In genomic region chr16:66426112-66427035, GRCh38 we compare ENCODE assay signal across 9 cellular contexts. TPM values are rescaled to one million over a fixed set of nuclear protein-coding genes. Genes with fewer than 3 reads are reported as not detected.
DNase-seq lines count a peak whose midpoint lies in the region; ATAC-seq, FAIRE-seq and TF ChIP-seq lines count a peak whose summit lies in the region.
"Had no signal": no experiment of that assay in that cellular context is flagged by ENCODE, and none has a peak within 500 bp of the region (broad histone marks: within the 10 kb centered on the region; RNA-seq: fewer than 3 reads in every experiment).

No MANE protein-coding gene starts in this region.

- no peak for TF ChIP-seq POLR2A in H54 (IDR thresholded peaks at IDR 0.05; ENCODE audit: low read depth, low read length)

- peak overlapping the region; percentile 58 for H2AFZ ChIP-seq in MM.1S (ENCODE audit: low read length)

- H3K27me3 Mint-ChIP-seq in neural crest cell (ENCODE audit: low read depth): peaks cover 76% of the 10 kb centered on the region

- peak overlapping the region; percentile 69 for H3K4me3 Mint-ChIP-seq in neural crest cell

- no peaks in the 10 kb centered on the region for H3K9me3 Mint-ChIP-seq in neural crest cell

- no peaks in the 10 kb centered on the region for H3K36me3 Mint-ChIP-seq in neural crest cell (ENCODE audit: low read depth)

- H3K79me2 ChIP-seq in MM.1S (ENCODE audit: low read length): no peaks in the 10 kb centered on the region

- H3K36me3 ChIP-seq in BJ (ENCODE audit: control insufficient read depth, insufficient read depth, low read length): no peaks in the 10 kb centered on the region
- H3K36me3 ChIP-seq in MM.1S (replicated peaks; ENCODE audit: insufficient read depth, low read length): no peaks in the 10 kb centered on the region
- no peaks in the 10 kb centered on the region for H3K36me3 ChIP-seq in esophagus (ENCODE audit: control insufficient read depth in 2 of 2, insufficient read depth in 2 of 2, low read length in 1 of 2)

- no peaks in the 10 kb centered on the region for H3F3A ChIP-seq in MM.1S (ENCODE audit: insufficient read depth, low read length)

- no peak overlapping the region for H3K27ac ChIP-seq in MM.1S (ENCODE audit: low read length)
- no peak overlapping the region for H3K27ac ChIP-seq in esophagus (ENCODE audit: low read depth in 2 of 2, low read length in 1 of 2)

- no peak for ATAC-seq in GM19324 (IDR thresholded peaks at IDR 0.05; ENCODE audit: low FRiP score, unreplicated experiment)

- H3K27me3 ChIP-seq in BJ (ENCODE audit: control insufficient read depth, insufficient read depth, low read length) (peaks cover 53% of the 10 kb centered on the region), MM.1S (replicated peaks; ENCODE audit: insufficient read depth, low read length) (peaks cover 29% of the 10 kb centered on the region), esophagus (ENCODE audit: control insufficient read depth in 1 of 2, insufficient read depth in 2 of 2, low read length in 2 of 2) (peaks cover 0 to 9% of the 10 kb centered on the region in 2 donors)

- H3K9me3 ChIP-seq in MM.1S (replicated peaks; ENCODE audit: insufficient read depth, low read length) (no peaks in the 10 kb centered on the region), esophagus (ENCODE audit: control insufficient read depth in 2 of 2, insufficient read depth in 1 of 2, low read depth in 1 of 2, low read length in 1 of 2) (peaks cover 0 to 3% of the 10 kb centered on the region in 2 donors)

- H3K4me2 ChIP-seq in MM.1S (ENCODE audit: low read depth, low read length): peak overlapping the region; percentile 52; the same call in 1 of the 2 replicates

- H3K27ac Mint-ChIP-seq in neural crest cell (ENCODE audit: unreplicated experiment): no peak overlapping the region

- CTCF ChIA-PET in BJ (lab: Yijun Ruan, JAX): interaction anchor here (0.8 kb wide), 1 partner anchor 20 kb away, joined by 3 read pairs; no protein-coding TSS in a partner anchor

- no peak overlapping the region for H3K9ac ChIP-seq in MM.1S (ENCODE audit: low read length)

- 9 to 10% methylated on average over 50 to 56 of the region's 56 CpGs for WGBS in esophagus, 2 donors

- POLR2A ChIA-PET in BJ (lab: Charles Lee): no interaction called here

- H3K9me2 ChIP-seq in MM.1S (replicated peaks; ENCODE audit: insufficient read depth, low read length): no peaks in the 10 kb centered on the region

- no peak for TF ChIP-seq CTCF in BJ (IDR thresholded peaks at IDR 0.05; ENCODE audit: insufficient read depth, low read depth, low read length)
- TF ChIP-seq CTCF in MM.1S (IDR thresholded peaks at IDR 0.05; ENCODE audit: low read length): no peak
- TF ChIP-seq CTCF in neural crest cell (conservative IDR thresholded peaks at IDR 0.05): no peak

- H3K4me1 ChIP-seq in MM.1S (ENCODE audit: low read length) (no peaks in the 10 kb centered on the region), esophagus (ENCODE audit: control insufficient read depth in 2 of 2, insufficient read depth in 2 of 2, low read length in 1 of 2) (peaks cover 3 to 7% of the 10 kb centered on the region in 2 donors)

- H3K4me1 Mint-ChIP-seq in neural crest cell: peaks cover 5% of the 10 kb centered on the region

- peak overlapping the region; percentile 14; the same call in 1 of the 2 replicates for H3K4me3 ChIP-seq in BJ (ENCODE audit: low read depth, low read length)
- H3K4me3 ChIP-seq in MM.1S (ENCODE audit: low read length): peak overlapping the region; percentile 31; the same call in 1 of the 2 replicates
- peak overlapping the region; percentile 16 to 62 for H3K4me3 ChIP-seq in esophagus (ENCODE audit: low read depth in 1 of 2, low read length in 2 of 2)

- DNase-seq in BJ (ENCODE audit: low read depth) (no peak), MM.1S (no peak), neural crest cell (ENCODE audit: low read depth, low spot score) (no peak), nucleus accumbens (lab: John Stamatoyannopoulos, UW) (no peak), NCI-H446 (lab: John Stamatoyannopoulos, UW) (no peak), H54 (ENCODE audit: insufficient read length, low spot score) (no peak)

- H4K20me1 ChIP-seq in MM.1S (ENCODE audit: insufficient read depth, low read length): no peaks in the 10 kb centered on the region

- FAIRE-seq in H54 (lab: Jason Lieb, UNC): no peak
- FAIRE-seq: GM12891 had no signal

RNA-seq across cellular contexts. Expression of gene BEAN1, which starts 0.7 kb away (rescaled TPM):
- not detected in 2 replicates for polyA plus RNA-seq in BJ (2011; rRNA removed)
- polyA minus RNA-seq in BJ (2011; rRNA and poly(A)+ RNA removed): not detected in 2 replicates
- under 1 TPM; 0.40 to 0.73 TPM for polyA plus RNA-seq in esophagus
- total RNA-seq in neural crest cell: 1.5 TPM in 2 replicates

RNA-seq across cellular contexts. Expression of gene CDH5, which starts 59.9 kb away (rescaled TPM):
- polyA plus RNA-seq in BJ (2011; rRNA removed) (not detected in 2 replicates), esophagus (1 to 10 TPM; 2.8 to 5.7 TPM)
- not detected in 2 replicates for polyA minus RNA-seq in BJ (2011; rRNA and poly(A)+ RNA removed)
- 0.45 and 0.56 TPM in 2 replicates for total RNA-seq in neural crest cell
